18 cellular contexts compared by ENCODE assay signal in genomic region chr5:150119421-150120061, GRCh38. TPM values are rescaled to one million over a fixed set of nuclear protein-coding genes. Genes with fewer than 3 reads are reported as not detected.
DNase-seq lines count a peak whose midpoint lies in the region; TF ChIP-seq lines count a peak whose summit lies in the region.
"Had no signal": no experiment of that assay in that cellular context is flagged by ENCODE, and none has a peak within 500 bp of the region (broad histone marks: within the 10 kb centered on the region; RNA-seq: fewer than 3 reads in every experiment).

No MANE protein-coding gene starts in this region.

- H3K36me3 ChIP-seq in adrenal gland (replicated peaks in 1 of 2), result peaks cover 0 to 9% of the 10 kb centered on the region in 2 donors

- WGBS in adrenal gland, 4 donors, result 78 to 81% (median 79%) methylated on average over 9 to 10 of the region's 10 CpGs

- TF ChIP-seq POLR2A in adrenal gland (IDR thresholded peaks at IDR 0.05), result no peak

- no peak overlapping the region for H3K4me3 ChIP-seq in adrenal gland
- H3K4me3 ChIP-seq: GM23248, testis had no signal

- H3K9me3 Mint-ChIP-seq in neural crest cell, result no peaks in the 10 kb centered on the region

- no peaks in the 10 kb centered on the region for H3K27me3 ChIP-seq in adrenal gland
- H3K27me3 ChIP-seq: testis had no signal

- H3K4me1 Mint-ChIP-seq in neural crest cell, result no peaks in the 10 kb centered on the region

- H3K4me3 Mint-ChIP-seq in neural crest cell, result no peak overlapping the region

- H3K27ac Mint-ChIP-seq in neural crest cell (ENCODE audit: unreplicated experiment), result peak overlapping the region; percentile 28

- H3K4me1 ChIP-seq in adrenal gland (replicated peaks in 1 of 2), result no peaks in the 10 kb centered on the region
- H3K4me1 ChIP-seq: testis had no signal

- no peaks in the 10 kb centered on the region for H3K9me3 ChIP-seq in adrenal gland (replicated peaks in 1 of 3)
- H3K9me3 ChIP-seq: testis had no signal

- no peak overlapping the region for H3K27ac ChIP-seq in adrenal gland
- H3K27ac ChIP-seq: C4-2B, GM23248, testis, VCaP had no signal

- H3K36me3 Mint-ChIP-seq in neural crest cell (ENCODE audit: low read depth), result no peaks in the 10 kb centered on the region

- intact Hi-C loops in adrenal gland (cut with DNase I), result no loop called here

- H3K27me3 Mint-ChIP-seq in neural crest cell (ENCODE audit: low read depth), result no peaks in the 10 kb centered on the region

- peak; percentile 35 for DNase-seq in GDM1 (lab: John Stamatoyannopoulos, UW)
- peak; percentile 19 to 55 (median 22) for DNase-seq in adrenal gland
- no peak for DNase-seq in neural crest cell (ENCODE audit: low read depth, low spot score)
- DNase-seq in cortex of kidney (lab: John Stamatoyannopoulos, UW), result no peak
- no peak for DNase-seq in COLO668 (lab: John Stamatoyannopoulos, UW; ENCODE audit: unreplicated experiment)
- DNase-seq in OCI-M1 (lab: John Stamatoyannopoulos, UW), result no peak
- DNase-seq: activated CD8-positive, alpha-beta memory T cell treated with anti-CD3 and anti-CD28 coated beads, Interleukin-2, amount 50 U/mL, for 48 hours; cerebellar nuclear complex; GM23248; kidney glomerular epithelial cell; MM.1S; NCI-H2227 treated with DMSO at 0.1 percent for 48 hours; testis had no signal

- TF ChIP-seq CTCF in GM12872 (IDR thresholded peaks at IDR 0.05; ENCODE audit: insufficient read depth, low read depth, low read length), result peak; percentile 28; the same call in 1 of the 3 replicates
- no peak for TF ChIP-seq CTCF in adrenal gland (IDR thresholded peaks at IDR 0.05)
- TF ChIP-seq CTCF in neural crest cell (conservative IDR thresholded peaks at IDR 0.05), result no peak

RNA-seq across cellular contexts. Expression of gene CSF1R, which starts 33.2 kb away (rescaled TPM):
- total RNA-seq in adrenal gland (100 to 1,000 TPM in 2 of 8 donors, 10 to 100 TPM in 6; 37.2 to 165 (median 94.4) TPM), neural crest cell (not detected in 2 replicates)
- polyA plus RNA-seq in adrenal gland, result 10 to 100 TPM; 17.9 to 20.0 (median 19.0) TPM
- total RNA-seq: GM23248 had no signal

RNA-seq across cellular contexts. Expression of gene PDGFRB, which starts 36.1 kb away (rescaled TPM):
- total RNA-seq in adrenal gland (100 to 1,000 TPM in 1 of 8 donors, 10 to 100 TPM in 7; 54.8 to 188 (median 80.1) TPM), neural crest cell (10.8 and 15.3 TPM in 2 replicates)
- 10 to 100 TPM; 21.3 to 55.7 (median 37.2) TPM for polyA plus RNA-seq in adrenal gland

RNA-seq across cellular contexts. Expression of gene CDX1, which starts 47.0 kb away (rescaled TPM):
- total RNA-seq in adrenal gland (under 1 TPM in 2 of 8 donors, not detected in 6; 0.23 to 0.32 TPM), neural crest cell (not detected in 2 replicates)
- under 1 TPM in 2 of 3 donors, not detected in 1; 0.17 to 0.24 TPM for polyA plus RNA-seq in adrenal gland
- total RNA-seq: esophagus mucosa, GM23248, HT1080 had no signal
- polyA plus RNA-seq: GM23248 had no signal

Comparison
In these comparisons a context has a peak if more than half of its experiments do, and no peak if none do; other contexts are left out.
1. DNase-seq: peak in GDM1 (single experiment) and adrenal gland (7 of 7); none in neural crest cell (single experiment), cortex of kidney (single experiment), COLO668 (single experiment) and OCI-M1 (single experiment).
2. RNA of gene CSF1R, which starts 33.2 kb away (total RNA-seq): 37.2 to 165 TPM in adrenal gland; not detected in neural crest cell; every median in the first group is over 10 times any median in the second.